In genomic region chr1:166628259-166628658, GRCh38 we compare ENCODE assay signal across 25 cellular contexts.
"Had no signal": no experiment of that assay in that cellular context is flagged by ENCODE, and none has a peak within 500 bp of the region (broad histone marks: within the 10 kb centered on the region; RNA-seq: fewer than 3 reads in every experiment).

No MANE protein-coding gene starts in this region.

- H3K36me3 ChIP-seq: colonic mucosa, esophagus squamous epithelium, gastrocnemius medialis, heart right ventricle, left lung, lower lobe of right lung had no signal

- H3K4me3 ChIP-seq: colonic mucosa, esophagus squamous epithelium, gastrocnemius medialis, heart right ventricle, left lung, lower lobe of right lung, mucosa of descending colon had no signal

- H3K9me3 ChIP-seq: colonic mucosa, esophagus squamous epithelium, gastrocnemius medialis, heart right ventricle, left lung, lower lobe of right lung, mucosa of descending colon had no signal

- ATAC-seq: effector memory CD8-positive, alpha-beta T cell; esophagus mucosa; gastrocnemius medialis; heart right ventricle; left cardiac atrium; left lung; left ventricle myocardium superior; lower lobe of right lung; mucosa of descending colon had no signal

- FAIRE-seq: islet of Langerhans, keratinocyte had no signal

- H3K4me1 ChIP-seq: colonic mucosa, esophagus squamous epithelium, gastrocnemius medialis, heart right ventricle, left lung, lower lobe of right lung had no signal

- H3K27ac ChIP-seq: colonic mucosa, epithelial cell of prostate, esophagus squamous epithelium, gastrocnemius medialis, heart right ventricle, left lung, lower lobe of right lung had no signal

- H3K27me3 ChIP-seq: colonic mucosa, esophagus squamous epithelium, gastrocnemius medialis, heart right ventricle, left lung had no signal

- DNase-seq: colonic mucosa; cortex of kidney; effector CD8-positive, alpha-beta T cell; effector memory CD8-positive, alpha-beta T cell; endodermal cell; erythroblast; esophagus squamous epithelium; foreskin fibroblast; foreskin melanocyte; gastrocnemius medialis; glutamatergic neuron; head of caudate nucleus; heart right ventricle; hippocampal formation; left cardiac atrium; left lung; left ventricle myocardium superior; lower lobe of right lung; mesenchymal stem cell; mucosa of descending colon; naive B cell had no signal
